14 cellular contexts compared by ENCODE assay signal in genomic region chr17:72614476-72614870, GRCh38.
DNase-seq lines count a peak whose midpoint lies in the region; ATAC-seq and TF ChIP-seq lines count a peak whose summit lies in the region.
"Had no signal": no experiment of that assay in that cellular context is flagged by ENCODE, and none has a peak within 500 bp of the region (broad histone marks: within the 10 kb centered on the region; RNA-seq: fewer than 3 reads in every experiment).

No MANE protein-coding gene starts in this region.

- in situ Hi-C loops in astrocyte of the spinal cord (cut with HindIII; ENCODE audit: low sequenced_read_pairs), result no loop called here

- TF ChIP-seq CTCF in astrocyte of the spinal cord (IDR thresholded peaks at IDR 0.05; ENCODE audit: low read depth, low read length) (no peak), smooth muscle cell (IDR thresholded peaks at IDR 0.05; ENCODE audit: borderline replicate concordance, insufficient read depth, poor library complexity, severe bottlenecking) (no peak), endothelial cell (IDR thresholded peaks at IDR 0.05; ENCODE audit: unreplicated experiment) (no peak)

- DNase-seq in HT-29 (ENCODE audit: low spot score) (peak; percentile 76), astrocyte of the spinal cord (ENCODE audit: low read depth, low spot score) (peak; percentile 48), smooth muscle cell (lab: John Stamatoyannopoulos, UW; ENCODE audit: unreplicated experiment) (no peak), endothelial cell (ENCODE audit: low spot score) (no peak), MV-4-11 (lab: John Stamatoyannopoulos, UW) (no peak)
- no peak for DNase-seq in stimulated activated naive CD4-positive, alpha-beta T cell (lab: John Stamatoyannopoulos, UW)
- DNase-seq: activated CD4-positive, alpha-beta T cell treated with anti-CD3 and anti-CD28 coated beads, Interleukin-2, amount 10 ng/mL, durations not matched to agents 7 days and 5 days; naive thymus-derived CD8-positive, alpha-beta T cell; NCI-H1092; NCI-H510A; stimulated activated CD8-positive, alpha-beta memory T cell treated with anti-CD3 and anti-CD28 coated beads, Interleukin-4, amount 100 ng/mL, for 48 hours had no signal

- H3K36me3 Mint-ChIP-seq in endothelial cell (ENCODE audit: low read depth, unreplicated experiment), result no peaks in the 10 kb centered on the region
- H3K36me3 Mint-ChIP-seq: naive thymus-derived CD8-positive, alpha-beta T cell had no signal

- ATAC-seq in GM18519 (IDR thresholded peaks at IDR 0.05; ENCODE audit: low FRiP score, unreplicated experiment), result no peak
- ATAC-seq: naive thymus-derived CD8-positive, alpha-beta T cell had no signal

- no peak overlapping the region for H3K9ac ChIP-seq in smooth muscle cell (ENCODE audit: low read depth)
- H3K9ac ChIP-seq: BLaER1 treated with 17β-estradiol and CSF1 and Interleukin-3, amounts not matched to agents 10 nM and 100 nM had no signal

- no peaks in the 10 kb centered on the region for H3K27me3 Mint-ChIP-seq in endothelial cell (ENCODE audit: unreplicated experiment)

- H3F3A ChIP-seq in smooth muscle cell (ENCODE audit: low read depth), result peaks cover 18% of the 10 kb centered on the region

- no peak overlapping the region for H2AFZ ChIP-seq in smooth muscle cell (ENCODE audit: low read depth)

- no peaks in the 10 kb centered on the region for H3K9me3 ChIP-seq in smooth muscle cell (replicated peaks; ENCODE audit: low read depth)
- H3K9me3 ChIP-seq: BLaER1 treated with 17β-estradiol and CSF1 and Interleukin-3, amounts not matched to agents 10 nM and 100 nM had no signal

- peaks cover 20% of the 10 kb centered on the region for H3K4me1 ChIP-seq in smooth muscle cell (ENCODE audit: low read depth)

- 59% methylated on average over 4 of the region's 4 CpGs for WGBS in smooth muscle cell (ENCODE audit: low lambda C conversion rate)

- H3K4me3 ChIP-seq in astrocyte of the spinal cord (ENCODE audit: low read depth, low read length), result no peak overlapping the region
- no peak overlapping the region for H3K4me3 ChIP-seq in smooth muscle cell
- H3K4me3 ChIP-seq: BLaER1 treated with 17β-estradiol and CSF1 and Interleukin-3, amounts not matched to agents 10 nM and 100 nM had no signal

- peak overlapping the region; percentile 52 for H3K4me2 ChIP-seq in smooth muscle cell

- H3K27ac Mint-ChIP-seq in endothelial cell (ENCODE audit: unreplicated experiment), result no peak overlapping the region
- H3K27ac Mint-ChIP-seq: activated CD4-positive, alpha-beta T cell treated with anti-CD3 and anti-CD28 coated beads, Interleukin-2, amount 10 ng/mL, durations not matched to agents 7 days and 5 days had no signal

- no peaks in the 10 kb centered on the region for H3K79me2 ChIP-seq in smooth muscle cell (ENCODE audit: low read depth)

- no peaks in the 10 kb centered on the region for H3K36me3 ChIP-seq in smooth muscle cell (ENCODE audit: low read depth)
- H3K36me3 ChIP-seq: BLaER1 treated with 17β-estradiol and CSF1 and Interleukin-3, amounts not matched to agents 10 nM and 100 nM had no signal

- H3K9me3 Mint-ChIP-seq in endothelial cell (ENCODE audit: unreplicated experiment), result no peaks in the 10 kb centered on the region
- H3K9me3 Mint-ChIP-seq: activated CD4-positive, alpha-beta T cell treated with anti-CD3 and anti-CD28 coated beads, Interleukin-2, amount 10 ng/mL, durations not matched to agents 7 days and 5 days had no signal

- H3K4me3 Mint-ChIP-seq in endothelial cell (ENCODE audit: unreplicated experiment), result no peak overlapping the region
- H3K4me3 Mint-ChIP-seq: activated CD4-positive, alpha-beta T cell treated with anti-CD3 and anti-CD28 coated beads, Interleukin-2, amount 10 ng/mL, durations not matched to agents 7 days and 5 days; naive thymus-derived CD8-positive, alpha-beta T cell had no signal

- H3K4me1 Mint-ChIP-seq in endothelial cell (ENCODE audit: unreplicated experiment), result no peaks in the 10 kb centered on the region

- no peaks in the 10 kb centered on the region for H4K20me1 ChIP-seq in smooth muscle cell (ENCODE audit: low read depth)
- H4K20me1 ChIP-seq: BLaER1 treated with 17β-estradiol and CSF1 and Interleukin-3, amounts not matched to agents 10 nM and 100 nM had no signal

- H3K27ac ChIP-seq in layer of hippocampus (ENCODE audit: low read depth, low read length) (peak overlapping the region; percentile 50), smooth muscle cell (ENCODE audit: low read depth) (peak overlapping the region; percentile 73)

- H3K27me3 ChIP-seq in layer of hippocampus (ENCODE audit: control insufficient read depth, insufficient read depth, low read length) (no peaks in the 10 kb centered on the region), smooth muscle cell (ENCODE audit: low read depth) (no peaks in the 10 kb centered on the region)
- H3K27me3 ChIP-seq: BLaER1 treated with 17β-estradiol and CSF1 and Interleukin-3, amounts not matched to agents 10 nM and 100 nM had no signal

Comparison
In these comparisons a context has a peak if more than half of its experiments do, and no peak if none do; other contexts are left out.
1. DNase-seq: peak in HT-29 (single experiment) and astrocyte of the spinal cord (single experiment); none in smooth muscle cell (single experiment), endothelial cell (single experiment), MV-4-11 (single experiment) and stimulated activated naive CD4-positive, alpha-beta T cell (0 of 6).